8 cellular contexts compared by ENCODE assay signal in the genomic region with DNA sequence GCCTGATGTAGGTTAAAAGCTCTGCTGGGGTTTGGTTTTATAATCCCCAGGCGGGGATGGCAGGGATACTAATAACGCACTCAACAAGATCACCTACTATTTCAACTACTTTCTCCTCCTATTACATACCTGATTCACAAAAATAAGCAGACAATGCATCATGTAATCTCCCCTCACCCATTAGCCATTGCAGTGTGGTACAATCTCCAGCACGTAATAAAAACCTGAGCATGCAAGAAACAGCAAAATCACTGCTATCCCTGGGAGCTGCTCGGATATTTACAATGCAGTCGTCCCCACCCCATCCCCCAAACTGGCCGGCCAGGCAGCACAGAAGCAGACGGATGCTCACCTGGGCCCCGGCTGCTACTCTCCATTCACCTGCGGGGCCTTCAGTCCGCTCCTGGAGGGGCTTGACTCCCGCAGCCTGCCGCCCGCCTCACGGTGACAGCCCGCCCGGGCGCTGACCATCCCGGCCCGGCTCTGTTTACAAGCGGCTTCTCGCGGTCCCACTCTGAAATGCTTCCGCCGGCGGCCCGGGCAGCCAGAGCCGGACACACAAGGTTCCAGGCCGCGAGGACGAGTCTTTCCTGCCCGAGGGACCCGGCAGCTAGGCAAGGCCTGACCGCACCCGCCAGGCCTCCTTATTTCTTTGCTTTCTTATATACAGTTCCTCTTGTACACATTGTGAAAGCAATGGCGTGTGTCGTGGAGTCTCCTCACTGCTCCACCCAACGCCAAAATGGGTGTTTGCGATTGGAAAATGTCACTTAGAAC. TPM values are rescaled to one million over a fixed set of nuclear protein-coding genes. Genes with fewer than 3 reads are reported as not detected.
DNase-seq lines count a peak whose midpoint lies in the region; ATAC-seq and TF ChIP-seq lines count a peak whose summit lies in the region.

A gene with protein sequence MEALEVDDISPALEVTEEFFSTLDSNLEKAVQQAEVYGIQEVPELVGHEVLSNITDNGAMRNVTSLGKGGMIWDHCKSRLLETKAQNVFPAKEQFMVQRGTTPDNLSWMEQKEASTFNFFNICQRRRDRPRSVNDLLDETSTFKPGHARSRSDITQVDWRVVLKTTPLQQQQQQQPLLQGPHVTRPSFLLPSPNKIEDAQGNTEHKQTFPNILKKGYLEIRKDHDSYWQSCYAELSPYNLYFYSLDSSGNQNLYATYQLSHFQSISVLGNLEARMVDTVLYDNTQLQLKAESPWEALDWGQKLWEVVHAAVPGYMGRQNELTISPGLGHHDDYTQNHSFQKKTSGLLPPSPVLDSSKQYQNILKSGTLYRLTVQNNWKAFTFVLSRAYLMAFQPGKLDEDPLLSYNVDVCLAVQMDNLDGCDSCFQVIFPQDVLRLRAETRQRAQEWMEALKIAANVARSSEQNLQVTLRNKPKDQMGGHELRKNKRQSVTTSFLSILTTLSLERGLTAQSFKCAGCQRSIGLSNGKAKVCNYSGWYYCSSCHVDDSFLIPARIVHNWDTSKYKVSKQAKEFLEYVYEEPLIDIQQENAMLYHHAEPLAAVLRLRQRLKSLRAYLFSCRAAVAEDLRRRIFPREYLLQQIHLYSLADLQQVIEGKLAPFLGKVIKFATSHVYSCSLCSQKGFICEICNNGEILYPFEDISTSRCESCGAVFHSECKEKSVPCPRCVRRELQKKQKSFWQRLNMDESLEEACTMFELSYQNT (minus strand): TSS at position 491 of the 777 bp plus-strand sequence. CDS start 23,888 bp downstream, outside the sequence.

- TF ChIP-seq RAD21 in Ishikawa (IDR thresholded peaks at IDR 0.05; ENCODE audit: low read depth): no peak; the same call in 1 of the 2 replicates

- TF ChIP-seq CTCF in foreskin fibroblast (IDR thresholded peaks at IDR 0.05; ENCODE audit: low read depth, low read length) (no peak), neural progenitor cell (IDR thresholded peaks at IDR 0.05) (no peak)

- H3K4me3 ChIP-seq in foreskin fibroblast (ENCODE audit: low read depth in 1 of 2, low read length in 2 of 2): peak within 1 kb of the TSS; percentile 72 to 78
- peak within 1 kb of the TSS; percentile 94 for H3K4me3 ChIP-seq in neural progenitor cell

- no peak; the same call in 1 of the 2 replicates for TF ChIP-seq EP300 in Ishikawa (IDR thresholded peaks at IDR 0.05; ENCODE audit: borderline replicate concordance)

- no peaks in the 10 kb centered on the region for H3K27me3 Mint-ChIP-seq in neural progenitor cell (ENCODE audit: insufficient read depth, low read depth)

- peaks cover 13% of the 10 kb centered on the region for H3K4me1 Mint-ChIP-seq in neural progenitor cell

- H3K36me3 ChIP-seq in neural progenitor cell: no peaks in the 10 kb centered on the region

- peak within 1 kb of the TSS; percentile 74 for H3K9ac ChIP-seq in neural progenitor cell

- H3K79me2 ChIP-seq in neural progenitor cell (ENCODE audit: low read depth): peaks cover 28% of the 10 kb centered on the region

- H2AFZ ChIP-seq in neural progenitor cell (replicated peaks): peak within 1 kb of the TSS; percentile 96

- H3K36me3 Mint-ChIP-seq in neural progenitor cell: no peaks in the 10 kb centered on the region

- H3K27ac ChIP-seq in neural progenitor cell: no peak within 1 kb of the TSS

- H3K4me1 ChIP-seq in neural progenitor cell: peaks cover 11% of the 10 kb centered on the region

- H3F3A ChIP-seq in neural progenitor cell (ENCODE audit: low read depth): peaks cover 10% of the 10 kb centered on the region

- peak within 1 kb of the TSS; percentile 93 for H3K4me3 Mint-ChIP-seq in neural progenitor cell

- no peaks in the 10 kb centered on the region for H3K27me3 ChIP-seq in neural progenitor cell

- peak; percentile 94 for ATAC-seq in GM21576 (IDR thresholded peaks at IDR 0.05; ENCODE audit: unreplicated experiment)

- H3K9me3 ChIP-seq in neural progenitor cell (ENCODE audit: low read depth): no peaks in the 10 kb centered on the region

- H3K27ac Mint-ChIP-seq in neural progenitor cell: peak within 1 kb of the TSS; percentile 55

- DNase-seq in DMS79 treated with DMSO at 0.1 percent for 48 hours (lab: John Stamatoyannopoulos, UW) (peak; percentile 70), SHP77 (lab: John Stamatoyannopoulos, UW) (peak; percentile 57 to 77), activated gamma-delta T cell (lab: John Stamatoyannopoulos, UW) (peak; percentile 47), foreskin fibroblast (peak; percentile 82 to 95), neural progenitor cell (ENCODE audit: low spot score) (peak; percentile 90), stromal cell of bone marrow (ENCODE audit: low read depth) (peak; percentile 64)

- no peaks in the 10 kb centered on the region for H3K9me3 Mint-ChIP-seq in neural progenitor cell

- peak within 1 kb of the TSS; percentile 87 for H3K4me2 ChIP-seq in neural progenitor cell

- no peaks in the 10 kb centered on the region for H4K20me1 ChIP-seq in neural progenitor cell (ENCODE audit: low read depth)

TF ChIP-seq in Ishikawa, 13 proteins besides CTCF, POLR2A, EP300 and RAD21:
- TF ChIP-seq, protein P1, sequence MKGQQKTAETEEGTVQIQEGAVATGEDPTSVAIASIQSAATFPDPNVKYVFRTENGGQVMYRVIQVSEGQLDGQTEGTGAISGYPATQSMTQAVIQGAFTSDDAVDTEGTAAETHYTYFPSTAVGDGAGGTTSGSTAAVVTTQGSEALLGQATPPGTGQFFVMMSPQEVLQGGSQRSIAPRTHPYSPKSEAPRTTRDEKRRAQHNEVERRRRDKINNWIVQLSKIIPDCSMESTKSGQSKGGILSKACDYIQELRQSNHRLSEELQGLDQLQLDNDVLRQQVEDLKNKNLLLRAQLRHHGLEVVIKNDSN (IDR thresholded peaks at IDR 0.05): peak; percentile 62; the same call in 1 of the 2 replicates
- TF ChIP-seq, protein P2, sequence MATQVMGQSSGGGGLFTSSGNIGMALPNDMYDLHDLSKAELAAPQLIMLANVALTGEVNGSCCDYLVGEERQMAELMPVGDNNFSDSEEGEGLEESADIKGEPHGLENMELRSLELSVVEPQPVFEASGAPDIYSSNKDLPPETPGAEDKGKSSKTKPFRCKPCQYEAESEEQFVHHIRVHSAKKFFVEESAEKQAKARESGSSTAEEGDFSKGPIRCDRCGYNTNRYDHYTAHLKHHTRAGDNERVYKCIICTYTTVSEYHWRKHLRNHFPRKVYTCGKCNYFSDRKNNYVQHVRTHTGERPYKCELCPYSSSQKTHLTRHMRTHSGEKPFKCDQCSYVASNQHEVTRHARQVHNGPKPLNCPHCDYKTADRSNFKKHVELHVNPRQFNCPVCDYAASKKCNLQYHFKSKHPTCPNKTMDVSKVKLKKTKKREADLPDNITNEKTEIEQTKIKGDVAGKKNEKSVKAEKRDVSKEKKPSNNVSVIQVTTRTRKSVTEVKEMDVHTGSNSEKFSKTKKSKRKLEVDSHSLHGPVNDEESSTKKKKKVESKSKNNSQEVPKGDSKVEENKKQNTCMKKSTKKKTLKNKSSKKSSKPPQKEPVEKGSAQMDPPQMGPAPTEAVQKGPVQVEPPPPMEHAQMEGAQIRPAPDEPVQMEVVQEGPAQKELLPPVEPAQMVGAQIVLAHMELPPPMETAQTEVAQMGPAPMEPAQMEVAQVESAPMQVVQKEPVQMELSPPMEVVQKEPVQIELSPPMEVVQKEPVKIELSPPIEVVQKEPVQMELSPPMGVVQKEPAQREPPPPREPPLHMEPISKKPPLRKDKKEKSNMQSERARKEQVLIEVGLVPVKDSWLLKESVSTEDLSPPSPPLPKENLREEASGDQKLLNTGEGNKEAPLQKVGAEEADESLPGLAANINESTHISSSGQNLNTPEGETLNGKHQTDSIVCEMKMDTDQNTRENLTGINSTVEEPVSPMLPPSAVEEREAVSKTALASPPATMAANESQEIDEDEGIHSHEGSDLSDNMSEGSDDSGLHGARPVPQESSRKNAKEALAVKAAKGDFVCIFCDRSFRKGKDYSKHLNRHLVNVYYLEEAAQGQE (IDR thresholded peaks at IDR 0.05; ENCODE audit: low read depth): 0 out of 2 replicates have a peak, but pooled peaks have one; percentile 24
- TF ChIP-seq TCF12 (IDR thresholded peaks at IDR 0.05; ENCODE audit: low read depth) (peak; percentile 88), CREB1 (IDR thresholded peaks at IDR 0.05; ENCODE audit: low read depth) (no peak), NFIC (IDR thresholded peaks at IDR 0.05) (peak; percentile 44; the same call in 1 of the 2 replicates), EGR1 (IDR thresholded peaks at IDR 0.05) (no peak), YY1 (IDR thresholded peaks at IDR 0.05; ENCODE audit: low read depth) (peak; percentile 75), CEBPB (IDR thresholded peaks at IDR 0.05) (no peak), TEAD4 (IDR thresholded peaks at IDR 0.05) (no peak), TAF1 (IDR thresholded peaks at IDR 0.05; ENCODE audit: low read depth) (peak; percentile 99), ZBTB7A (IDR thresholded peaks at IDR 0.05; ENCODE audit: low read depth) (no peak), FOXM1 (IDR thresholded peaks at IDR 0.05; ENCODE audit: borderline replicate concordance, low read depth) (peak; percentile 56; the same call in 1 of the 2 replicates)
- TF ChIP-seq, protein P3, sequence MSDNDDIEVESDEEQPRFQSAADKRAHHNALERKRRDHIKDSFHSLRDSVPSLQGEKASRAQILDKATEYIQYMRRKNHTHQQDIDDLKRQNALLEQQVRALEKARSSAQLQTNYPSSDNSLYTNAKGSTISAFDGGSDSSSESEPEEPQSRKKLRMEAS (IDR thresholded peaks at IDR 0.05): peak; percentile 70; the same call in 1 of the 2 replicates

RNA-seq across cellular contexts. Expression of the gene that starts here (rescaled TPM):
- 15.1 and 19.5 TPM in 2 replicates for total RNA-seq in neural progenitor cell (ENCODE audit: low replicate concordance)
